ENCODE assay signal across 27 cellular contexts in genomic region chr16:17431012-17431411, GRCh38.
"Had no signal": no experiment of that assay in that cellular context is flagged by ENCODE, and none has a peak within 500 bp of the region (broad histone marks: within the 10 kb centered on the region; RNA-seq: fewer than 3 reads in every experiment).

No MANE protein-coding gene starts in this region.

- DNase-seq: activated CD4-positive, alpha-beta T cell treated with anti-CD3 and anti-CD28 coated beads for 4 hours; activated CD4-positive, alpha-beta T cell treated with anti-CD3 and anti-CD28 coated beads, Interleukin-2, amount 50 U/mL, for 48 hours; activated CD4-positive, CD25-positive, alpha-beta regulatory T cell; activated CD8-positive, alpha-beta memory T cell treated with anti-CD3 and anti-CD28 coated beads, Interleukin-2, amount 50 U/mL, for 48 hours; activated naive CD4-positive, alpha-beta T cell treated with Interleukin-2 at 50 U/mL for 16 hours; activated naive CD8-positive, alpha-beta T cell treated with anti-CD3 and anti-CD28 coated beads for 36 hours; activated T-cell treated with anti-CD3 and anti-CD28 coated beads, Interleukin-2, amount 50 U/mL, for 48 hours; amniotic stem cell; dermis blood vessel endothelial cell; effector CD8-positive, alpha-beta T cell; head of caudate nucleus; hypothalamus; naive B cell; occipital lobe; posterior cingulate gyrus; small intestine; stimulated activated CD4-positive, alpha-beta T cell treated with anti-CD3 and anti-CD28 coated beads, Interleukin-15, amount 100 ng/mL, for 24 hours; stomach; T-helper 1 cell; T-helper 9 cell; transverse colon had no signal

- H3K9me3 Mint-ChIP-seq: activated naive CD8-positive, alpha-beta T cell treated with anti-CD3 and anti-CD28 coated beads for 36 hours; naive B cell; stimulated activated memory B cell treated with anti-CD40 and anti-IgM and Interleukin-4, amounts not matched to agents 10 μg/mL and 1 μg/mL and 100 μg/mL, for 72 hours had no signal

- H3K36me3 ChIP-seq: gastroesophageal sphincter, stomach, transverse colon, vagina had no signal

- H3K27me3 ChIP-seq: gastroesophageal sphincter, stomach, transverse colon, vagina had no signal

- H3K27me3 Mint-ChIP-seq: activated naive CD8-positive, alpha-beta T cell treated with anti-CD3 and anti-CD28 coated beads for 36 hours; naive B cell; stimulated activated memory B cell treated with anti-CD40 and anti-IgM and Interleukin-4, amounts not matched to agents 10 μg/mL and 1 μg/mL and 100 μg/mL, for 72 hours had no signal

- H3K27ac Mint-ChIP-seq: activated naive CD8-positive, alpha-beta T cell treated with anti-CD3 and anti-CD28 coated beads for 36 hours; naive B cell; stimulated activated memory B cell treated with anti-CD40 and anti-IgM and Interleukin-4, amounts not matched to agents 10 μg/mL and 1 μg/mL and 100 μg/mL, for 72 hours had no signal

- H3K9me3 ChIP-seq: gastroesophageal sphincter, stomach, transverse colon, vagina had no signal

- H3K4me3 ChIP-seq: gastroesophageal sphincter, stomach, transverse colon, vagina had no signal

- H3K27ac ChIP-seq: gastroesophageal sphincter, stomach, transverse colon, vagina had no signal

- ATAC-seq: gastroesophageal sphincter; sciatic nerve; stimulated activated memory B cell treated with anti-CD40 and anti-IgM and Interleukin-4, amounts not matched to agents 10 μg/mL and 1 μg/mL and 100 μg/mL, for 72 hours had no signal

- H3K4me3 Mint-ChIP-seq: activated naive CD8-positive, alpha-beta T cell treated with anti-CD3 and anti-CD28 coated beads for 36 hours; brain; naive B cell; stimulated activated memory B cell treated with anti-CD40 and anti-IgM and Interleukin-4, amounts not matched to agents 10 μg/mL and 1 μg/mL and 100 μg/mL, for 72 hours had no signal

- FAIRE-seq: islet of Langerhans, small intestine had no signal
